In genomic region chr11:46346886-46347636, GRCh38 we compare ENCODE assay signal across 8 cellular contexts. TPM values are rescaled to one million over a fixed set of nuclear protein-coding genes. Genes with fewer than 3 reads are reported as not detected.
DNase-seq lines count a peak whose midpoint lies in the region; ATAC-seq and TF ChIP-seq lines count a peak whose summit lies in the region.

TSS of gene DGKZ (plus strand) at chr11:46347463. CDS start at chr11:46347660, 197 bp downstream.

- DNase-seq in GM10266 (ENCODE audit: extremely low spot score) (peak; percentile 96), H9 (peak; percentile 77), MG63 (peak; percentile 81), adrenal gland (peak; percentile 81 to 89 (median 84)), heart right ventricle (peak; percentile 79 to 87), progenitor cell of endocrine pancreas (ENCODE audit: low spot score, unreplicated experiment) (peak; percentile 86), ureter (ENCODE audit: low spot score) (peak; percentile 87)

- H3K4me1 ChIP-seq in H9 (ENCODE audit: insufficient read depth, low read length) (peaks cover 31% of the 10 kb centered on the region), adrenal gland (replicated peaks in 1 of 2) (peaks cover 20 to 36% of the 10 kb centered on the region in 2 donors), heart right ventricle (peaks cover 20 to 85% (median 72%) of the 10 kb centered on the region in 9 donors)

- H3K79me1 ChIP-seq in H9 (ENCODE audit: insufficient read depth, low read depth, low read length, poor library complexity, severe bottlenecking): peaks cover 8% of the 10 kb centered on the region

- peak; percentile 70 to 89 (median 81) for ATAC-seq in heart right ventricle

- H4K5ac ChIP-seq in H9 (ENCODE audit: insufficient read length, low read depth, low read length): no peak within 1 kb of the TSS

- H3K36me3 Mint-ChIP-seq in H9 (ENCODE audit: insufficient read depth in 1 of 3, low read depth in 3 of 3) (peaks cover 0 to 4% (median 0%) of the 10 kb centered on the region in 3 experiments; a peak in 1 of 7 replicates), progenitor cell of endocrine pancreas (ENCODE audit: insufficient read depth) (no peaks in the 10 kb centered on the region)

- no peak within 1 kb of the TSS for H2BK5ac ChIP-seq in H9 (ENCODE audit: insufficient read length, low read length)

- H3K9me3 ChIP-seq in H9 (ENCODE audit: control insufficient read depth, low read depth, low read length) (no peaks in the 10 kb centered on the region), MG63 (no peaks in the 10 kb centered on the region), adrenal gland (replicated peaks in 1 of 3) (no peaks in the 10 kb centered on the region), heart right ventricle (no peaks in the 10 kb centered on the region)

- no peak within 1 kb of the TSS for H3K23ac ChIP-seq in H9 (ENCODE audit: insufficient read length, low read depth, low read length)

- H3K9me3 Mint-ChIP-seq in H9: no peaks in the 10 kb centered on the region; a peak in 2 of 5 replicates
- H3K9me3 Mint-ChIP-seq in progenitor cell of endocrine pancreas (ENCODE audit: low read depth): no peaks in the 10 kb centered on the region

- H3K27ac ChIP-seq in H9 (ENCODE audit: insufficient read length, low read depth, low read length): no peak within 1 kb of the TSS
- peak within 1 kb of the TSS in 2 of 5 donors; percentile 13 to 80 for H3K27ac ChIP-seq in adrenal gland
- H3K27ac ChIP-seq in heart right ventricle: peak within 1 kb of the TSS in 9 of 10 donors; percentile 65 to 95 (median 85)

- H3K23me2 ChIP-seq in H9 (ENCODE audit: insufficient read length, low read depth, low read length, poor library complexity, severe bottlenecking): peaks cover 10% of the 10 kb centered on the region

- H3K9ac ChIP-seq in H9 (ENCODE audit: extremely low read depth, insufficient read length, low read length): peak within 1 kb of the TSS; percentile 60

- no peak within 1 kb of the TSS for H2AK5ac ChIP-seq in H9 (ENCODE audit: insufficient read length, low read length)

- intact Hi-C loops in T-helper 1 cell treated with Interleukin-12 subunit alpha and Interleukin-12 subunit beta and Interleukin-4 antibody, amounts not matched to agents 30 ng/mL and 1 ng/mL, for 36 hours (cut with micrococcal nuclease): loop anchor here (1.0 to 5.0 kb wide), 10 partner anchors 16 to 1080 kb away; partner anchors contain the start of genes AMBRA1, ARHGAP1, CRY2 and PEX16
- intact Hi-C loops in adrenal gland (cut with DNase I) (no loop called here), heart right ventricle (cut with DNase I) (no loop called here)

- no peak within 1 kb of the TSS for H4K8ac ChIP-seq in H9 (replicated peaks; ENCODE audit: insufficient read length, low read depth, low read length)

- no CpG with 5 or more reads among the region's 80 CpGs for WGBS in H9 (ENCODE audit: extremely low coverage, insufficient read length, low lambda C conversion rate)
- 8 to 37% (median 12%) methylated on average over 9 to 80 of the region's 80 CpGs for WGBS in adrenal gland, 4 donors
- 8 to 9% methylated on average over 49 to 80 of the region's 80 CpGs for WGBS in heart right ventricle, 2 donors

- no peak within 1 kb of the TSS for H2BK20ac ChIP-seq in H9 (ENCODE audit: low read depth, low read length, poor library complexity, severe bottlenecking)

- no peak within 1 kb of the TSS for H3K56ac ChIP-seq in H9 (ENCODE audit: insufficient read length, low read depth, low read length)

- H3K4me3 ChIP-seq in MG63 (peak within 1 kb of the TSS; percentile 86), adrenal gland (peak within 1 kb of the TSS; percentile 62 to 76 (median 68)), heart right ventricle (peak within 1 kb of the TSS; percentile 51 to 94 (median 84))

- H2BK12ac ChIP-seq in H9 (ENCODE audit: insufficient read length, low read depth, low read length): no peak within 1 kb of the TSS

- peaks cover 74 to 76% of the 10 kb centered on the region in 2 experiments for H3K4me1 Mint-ChIP-seq in H9
- peaks cover 26% of the 10 kb centered on the region for H3K4me1 Mint-ChIP-seq in progenitor cell of endocrine pancreas (ENCODE audit: low read depth)

- H4K91ac ChIP-seq in H9 (ENCODE audit: insufficient read length, low read depth, low read length): no peak within 1 kb of the TSS

- no peak within 1 kb of the TSS for H2AFZ ChIP-seq in H9 (ENCODE audit: low read length)

- peaks cover 5% of the 10 kb centered on the region for H4K20me1 ChIP-seq in H9 (ENCODE audit: control insufficient read depth, insufficient read depth, insufficient read length)

- no peak within 1 kb of the TSS for H3K4ac ChIP-seq in H9 (ENCODE audit: low read depth, low read length)

- peak; percentile 9 to 45 for TF ChIP-seq POLR2A in adrenal gland (IDR thresholded peaks at IDR 0.05)

- no peak within 1 kb of the TSS for H3T11ph ChIP-seq in H9 (ENCODE audit: low read length)

- H3K27me3 Mint-ChIP-seq in H9 (ENCODE audit: low read depth) (peaks cover 10% of the 10 kb centered on the region), progenitor cell of endocrine pancreas (peaks cover 24% of the 10 kb centered on the region)

- H3K36me3 ChIP-seq in MG63 (no peaks in the 10 kb centered on the region), adrenal gland (replicated peaks in 1 of 2) (no peaks in the 10 kb centered on the region), heart right ventricle (no peaks in the 10 kb centered on the region)

- H3K14ac ChIP-seq in H9 (ENCODE audit: insufficient read depth, low read length): no peak within 1 kb of the TSS; the same call in 1 of the 2 replicates

- peak; percentile 99 for TF ChIP-seq CTCF in GM10266 (IDR thresholded peaks at IDR 0.05; ENCODE audit: control insufficient read depth, insufficient read depth, low read depth, missing control alignments)
- TF ChIP-seq CTCF in H9 (conservative IDR thresholded peaks at IDR 0.05): no peak; the same call in none of the 3 replicates
- peak in 5 of 6 experiments; percentile 11 to 99 (median 83) for TF ChIP-seq CTCF in adrenal gland (IDR thresholded peaks at IDR 0.05)
- TF ChIP-seq CTCF in heart right ventricle (IDR thresholded peaks at IDR 0.05): peak; percentile 61 to 99 (median 77)
- peak; percentile 87 for TF ChIP-seq CTCF in progenitor cell of endocrine pancreas (IDR thresholded peaks at IDR 0.05; ENCODE audit: unreplicated experiment)

- H2BK15ac ChIP-seq in H9 (ENCODE audit: low read depth, low read length): no peak within 1 kb of the TSS

- peaks cover 13% of the 10 kb centered on the region; the same call in 1 of the 2 replicates for H3K79me2 ChIP-seq in H9 (ENCODE audit: insufficient read depth, low read length)

- no peak within 1 kb of the TSS for H2BK120ac ChIP-seq in H9 (ENCODE audit: low read depth, low read length, poor library complexity, severe bottlenecking)

- H3K4me2 ChIP-seq in H9 (ENCODE audit: insufficient read depth, insufficient read length, low read length): peak within 1 kb of the TSS; percentile 93

- peak within 1 kb of the TSS; percentile 77 to 87 for H3K4me3 Mint-ChIP-seq in H9
- peak within 1 kb of the TSS; percentile 77 for H3K4me3 Mint-ChIP-seq in progenitor cell of endocrine pancreas (ENCODE audit: low read depth)

- H3K27me3 ChIP-seq in H9 (ENCODE audit: insufficient read depth, low read length) (no peaks in the 10 kb centered on the region), MG63 (no peaks in the 10 kb centered on the region), adrenal gland (no peaks in the 10 kb centered on the region), heart right ventricle (no peaks in the 10 kb centered on the region)

- H3K18ac ChIP-seq in H9 (ENCODE audit: insufficient read length, low read depth, low read length): no peak within 1 kb of the TSS

- H3K27ac Mint-ChIP-seq in H9 (no peak within 1 kb of the TSS; a peak in 2 of 7 replicates), progenitor cell of endocrine pancreas (peak within 1 kb of the TSS; percentile 2)

RNA-seq across cellular contexts. Expression of gene DGKZ, which starts in this region (rescaled TPM):
- total RNA-seq in H9 (2021) (68.8 and 68.9 TPM in 2 replicates), adrenal gland (10 to 100 TPM; 32.6 to 63.4 (median 44.0) TPM), heart right ventricle (10 to 100 TPM; 46.4 to 77.9 (median 60.1) TPM), progenitor cell of endocrine pancreas (55.1 and 58.3 TPM in 2 replicates), ureter (76.3 TPM)
- total RNA-seq in MG63 (2014; rRNA removed; shearing (Covaris generic); ENCODE audit: low replicate concordance): 33.4 and 45.4 TPM in 2 replicates
- total RNA-seq in T-helper 1 cell treated with Interleukin-12 subunit alpha and Interleukin-12 subunit beta and Interleukin-4 antibody, amounts not matched to agents 30 ng/mL and 1 ng/mL, for 36 hours: 144 and 150 TPM in 2 replicates
- polyA plus RNA-seq in adrenal gland (100 to 1,000 TPM in 1 of 3 donors, 10 to 100 TPM in 2; 12.4 to 160 (median 57.0) TPM), heart right ventricle (100 to 1,000 TPM in 1 of 2 donors, 10 to 100 TPM in 1; 31.9 to 107 TPM)
